Comparison of ENCODE assay signal across 9 cellular contexts in genomic region chr6:99905209-99906106, GRCh38.
DNase-seq lines count a peak whose midpoint lies in the region; ATAC-seq and TF ChIP-seq lines count a peak whose summit lies in the region.
"Had no signal": no experiment of that assay in that cellular context is flagged by ENCODE, and none has a peak within 500 bp of the region (broad histone marks: within the 10 kb centered on the region; RNA-seq: fewer than 3 reads in every experiment).

No MANE protein-coding gene starts in this region.

- no peak overlapping the region for H3K27ac ChIP-seq in CD8-positive, alpha-beta T cell (ENCODE audit: low read depth, low read length)
- H3K27ac ChIP-seq in WERI-Rb-1 = no peak overlapping the region
- H3K27ac ChIP-seq in effector memory CD4-positive, alpha-beta T cell (ENCODE audit: insufficient read depth, low read length, poor library complexity, severe bottlenecking) = no peak overlapping the region

- peaks cover 6% of the 10 kb centered on the region for H3K27me3 Mint-ChIP-seq in CD8-positive, alpha-beta T cell (ENCODE audit: low read depth)

- H3K4me1 ChIP-seq in CD8-positive, alpha-beta T cell (ENCODE audit: insufficient read depth, low read length) = no peaks in the 10 kb centered on the region
- no peaks in the 10 kb centered on the region for H3K4me1 ChIP-seq in effector memory CD4-positive, alpha-beta T cell (ENCODE audit: control insufficient read depth, insufficient read depth, low read length, poor library complexity, severe bottlenecking)

- no peak overlapping the region for H3K4me3 ChIP-seq in CD8-positive, alpha-beta T cell (ENCODE audit: low read depth, low read length)
- no peak overlapping the region for H3K4me3 ChIP-seq in WERI-Rb-1 (ENCODE audit: low read depth, low read length)
- H3K4me3 ChIP-seq in effector memory CD4-positive, alpha-beta T cell (ENCODE audit: insufficient read depth, low read depth, low read length, poor library complexity, severe bottlenecking) = no peak overlapping the region

- POLR2A ChIA-PET in CD8-positive, alpha-beta T cell (lab: Charles Lee) = interaction anchor here (1.4 kb wide), 1 partner anchor 43 kb away, joined by 4 read pairs; no protein-coding TSS in a partner anchor

- no peak overlapping the region for H3K27ac Mint-ChIP-seq in CD8-positive, alpha-beta T cell
- H3K27ac Mint-ChIP-seq: T-helper 1 cell treated with Interleukin-12 subunit alpha and Interleukin-12 subunit beta and Interleukin-4 antibody, amounts not matched to agents 30 μg/mL and 1 μg/mL, for 36 hours had no signal

- peak; percentile 37 for TF ChIP-seq CTCF in CD8-positive, alpha-beta T cell (IDR thresholded peaks at IDR 0.05)
- TF ChIP-seq CTCF in WERI-Rb-1 (IDR thresholded peaks at IDR 0.05; ENCODE audit: low read depth, low read length) = peak; percentile 68

- no peak for ATAC-seq in CD8-positive, alpha-beta T cell
- ATAC-seq in GM19035 (IDR thresholded peaks at IDR 0.05; ENCODE audit: unreplicated experiment) (peak; percentile 84), HG03066 (IDR thresholded peaks at IDR 0.05; ENCODE audit: low read depth, unreplicated experiment) (peak; percentile 91)

- no peaks in the 10 kb centered on the region for H3K9me3 ChIP-seq in CD8-positive, alpha-beta T cell (ENCODE audit: low read length)
- no peaks in the 10 kb centered on the region for H3K9me3 ChIP-seq in WERI-Rb-1 (ENCODE audit: severe bottlenecking)
- H3K9me3 ChIP-seq in effector memory CD4-positive, alpha-beta T cell (ENCODE audit: control insufficient read depth, low read length) = no peaks in the 10 kb centered on the region

- H3K27me3 ChIP-seq in CD8-positive, alpha-beta T cell (ENCODE audit: insufficient read depth, low read length) = no peaks in the 10 kb centered on the region
- no peaks in the 10 kb centered on the region for H3K27me3 ChIP-seq in WERI-Rb-1 (ENCODE audit: insufficient read depth, low read depth, severe bottlenecking)
- H3K27me3 ChIP-seq in effector memory CD4-positive, alpha-beta T cell (replicated peaks; ENCODE audit: control insufficient read depth, insufficient read depth, low read length, poor library complexity, severe bottlenecking) = no peaks in the 10 kb centered on the region

- CTCF ChIA-PET in CD8-positive, alpha-beta T cell (lab: Charles Lee) = interaction anchor here (1.4 to 5.2 kb wide), 4 partner anchors 9 to 438 kb away, joined by 3 to 53 read pairs (median 4); no protein-coding TSS in a partner anchor

- no peak overlapping the region for H3K4me3 Mint-ChIP-seq in CD8-positive, alpha-beta T cell
- H3K4me3 Mint-ChIP-seq: T-helper 1 cell treated with Interleukin-12 subunit alpha and Interleukin-12 subunit beta and Interleukin-4 antibody, amounts not matched to agents 30 μg/mL and 1 μg/mL, for 36 hours had no signal

- no peaks in the 10 kb centered on the region for H3K36me3 ChIP-seq in CD8-positive, alpha-beta T cell (ENCODE audit: insufficient read depth, low read length)
- no peaks in the 10 kb centered on the region for H3K36me3 ChIP-seq in WERI-Rb-1
- no peaks in the 10 kb centered on the region for H3K36me3 ChIP-seq in effector memory CD4-positive, alpha-beta T cell (ENCODE audit: control insufficient read depth, insufficient read depth, low read length)

- no peaks in the 10 kb centered on the region for H3K36me3 Mint-ChIP-seq in CD8-positive, alpha-beta T cell

- no peaks in the 10 kb centered on the region for H3K9me3 Mint-ChIP-seq in CD8-positive, alpha-beta T cell
- H3K9me3 Mint-ChIP-seq: T-helper 1 cell treated with Interleukin-12 subunit alpha and Interleukin-12 subunit beta and Interleukin-4 antibody, amounts not matched to agents 30 μg/mL and 1 μg/mL, for 36 hours had no signal

- no peaks in the 10 kb centered on the region for H3K4me1 Mint-ChIP-seq in CD8-positive, alpha-beta T cell (ENCODE audit: low read depth)

- intact Hi-C loops in CD8-positive, alpha-beta T cell (cut with DNase I, micrococcal nuclease) = loop anchor here (1.0 to 10.0 kb wide), 3 partner anchors 37 to 441 kb away; no protein-coding TSS in a partner anchor

- no peak for DNase-seq in CD8-positive, alpha-beta T cell
- DNase-seq in NCI-H2029 treated with DMSO at 0.1 percent for 48 hours (lab: John Stamatoyannopoulos, UW) = peak; percentile 51
- DNase-seq in WERI-Rb-1 = peak; percentile 30
- DNase-seq in iPS DF 4.7 (ENCODE audit: extremely low read depth, low spot score) = peak; percentile 14
- DNase-seq in effector memory CD4-positive, alpha-beta T cell = no peak
- no peak for DNase-seq in stimulated activated CD8-positive, alpha-beta memory T cell treated with anti-CD3 and anti-CD28 coated beads, Interleukin-4, amount 100 ng/mL, for 48 hours

Comparison
In these comparisons a context has a peak if more than half of its experiments do, and no peak if none do; other contexts are left out.
1. DNase-seq: peak in NCI-H2029 treated with DMSO at 0.1 percent for 48 hours (single experiment), WERI-Rb-1 (single experiment) and iPS DF 4.7 (single experiment); none in CD8-positive, alpha-beta T cell (0 of 7), effector memory CD4-positive, alpha-beta T cell (0 of 3) and stimulated activated CD8-positive, alpha-beta memory T cell treated with anti-CD3 and anti-CD28 coated beads, Interleukin-4, amount 100 ng/mL, for 48 hours (single experiment).